11 cellular contexts compared by ENCODE assay signal in the genomic region with DNA sequence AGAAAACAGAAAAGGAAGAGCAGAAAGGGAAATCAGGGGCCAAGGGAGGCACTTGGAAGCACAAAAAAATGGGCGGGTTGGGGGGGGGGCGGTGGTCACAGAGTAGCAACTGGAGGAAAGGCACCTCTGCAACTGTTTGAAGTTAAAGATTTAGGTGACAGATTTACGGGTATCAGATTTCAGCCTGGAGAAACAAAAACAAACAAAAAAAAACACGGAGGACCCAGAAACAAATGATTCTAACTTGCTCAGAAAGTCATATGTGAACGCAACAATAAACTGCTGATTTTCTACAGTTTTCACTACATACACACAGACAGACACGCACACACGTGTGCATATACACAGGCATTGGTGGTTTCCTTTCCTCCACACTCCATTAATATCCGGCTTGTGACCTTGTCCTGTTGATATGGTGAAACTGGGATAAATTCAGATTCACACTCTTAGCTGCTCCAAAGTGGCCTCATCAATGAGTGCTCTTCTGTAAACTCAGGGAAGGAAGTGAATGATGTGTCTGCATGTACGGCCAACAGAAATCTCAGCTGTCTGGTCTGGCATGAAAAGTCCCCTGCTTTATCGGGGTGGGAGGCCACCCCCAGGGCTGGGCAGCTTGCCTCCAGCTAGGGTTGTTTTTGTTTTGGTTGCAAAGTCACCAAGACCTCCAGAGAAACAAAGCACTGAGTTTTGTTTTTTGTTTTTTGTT. TPM values are rescaled to one million over a fixed set of nuclear protein-coding genes. Genes with fewer than 3 reads are reported as not detected.
A peak's percentile ranks its signal among the peaks of the same experiment; 100 is the strongest.
DNase-seq lines count a peak whose midpoint lies in the region; ATAC-seq and TF ChIP-seq lines count a peak whose summit lies in the region.
"Had no signal": no experiment of that assay in that cellular context is flagged by ENCODE, and none has a peak within 500 bp of the region (broad histone marks: within the 10 kb centered on the region; RNA-seq: fewer than 3 reads in every experiment).

No MANE protein-coding gene starts in this region.

- no peak overlapping the region for H3K4me3 Mint-ChIP-seq in progenitor cell of endocrine pancreas (ENCODE audit: low read depth)
- H3K4me3 Mint-ChIP-seq: activated naive CD8-positive, alpha-beta T cell treated with anti-CD3 and anti-CD28 coated beads, Interleukin-2, amount 10 ng/mL, durations not matched to agents 7 days and 5 days had no signal

- H3K9me3 ChIP-seq in breast epithelium (no peaks in the 10 kb centered on the region), mammary epithelial cell (replicated peaks; ENCODE audit: insufficient read depth, low read length) (no peaks in the 10 kb centered on the region), right cardiac atrium (ENCODE audit: control insufficient read depth, low read length) (no peaks in the 10 kb centered on the region), uterus (no peaks in the 10 kb centered on the region)
- H3K9me3 ChIP-seq: SJCRH30 had no signal

- H3K79me2 ChIP-seq in mammary epithelial cell (ENCODE audit: insufficient read depth, low read length): no peaks in the 10 kb centered on the region

- dilution Hi-C loops in mammary epithelial cell (cut with HindIII; ENCODE audit: low sequenced_read_pairs): no loop called here

- peaks cover 10% of the 10 kb centered on the region for H3K9me3 Mint-ChIP-seq in progenitor cell of endocrine pancreas (ENCODE audit: low read depth)
- H3K9me3 Mint-ChIP-seq: activated naive CD8-positive, alpha-beta T cell treated with anti-CD3 and anti-CD28 coated beads, Interleukin-2, amount 10 ng/mL, durations not matched to agents 7 days and 5 days had no signal

- no peaks in the 10 kb centered on the region for H4K20me1 ChIP-seq in mammary epithelial cell (ENCODE audit: insufficient read depth, low read length)

- no peaks in the 10 kb centered on the region for H3K27me3 Mint-ChIP-seq in progenitor cell of endocrine pancreas
- H3K27me3 Mint-ChIP-seq: activated naive CD8-positive, alpha-beta T cell treated with anti-CD3 and anti-CD28 coated beads, Interleukin-2, amount 10 ng/mL, durations not matched to agents 7 days and 5 days had no signal

- H2AFZ ChIP-seq in mammary epithelial cell (ENCODE audit: low read depth, low read length): no peak overlapping the region

- no peak overlapping the region for H3K9ac ChIP-seq in mammary epithelial cell (ENCODE audit: insufficient read depth, low read length)

- H3K4me2 ChIP-seq in mammary epithelial cell (ENCODE audit: insufficient read depth, low read depth, low read length): no peak overlapping the region
- H3K4me2 ChIP-seq: smooth muscle cell had no signal

- no peak for TF ChIP-seq CTCF in breast epithelium (IDR thresholded peaks at IDR 0.05)
- TF ChIP-seq CTCF in mammary epithelial cell (conservative IDR thresholded peaks at IDR 0.05 in 1 of 2, IDR thresholded peaks at IDR 0.05 in 1 of 2; ENCODE audit: extremely low read depth in 1 of 2, insufficient read depth in 1 of 2, low read depth in 1 of 2, low read length in 2 of 2): no peak
- no peak for TF ChIP-seq CTCF in HL-60 (IDR thresholded peaks at IDR 0.05; ENCODE audit: insufficient read depth, low read length)
- no peak for TF ChIP-seq CTCF in uterus (IDR thresholded peaks at IDR 0.05)
- no peak for TF ChIP-seq CTCF in progenitor cell of endocrine pancreas (IDR thresholded peaks at IDR 0.05; ENCODE audit: unreplicated experiment)

- H3K4me1 Mint-ChIP-seq in progenitor cell of endocrine pancreas (ENCODE audit: low read depth): peaks cover 9% of the 10 kb centered on the region

- no peak overlapping the region for H3K27ac Mint-ChIP-seq in progenitor cell of endocrine pancreas

- CTCF ChIA-PET in mammary epithelial cell (lab: Charles Lee; ENCODE audit: low non-redundant PET): no interaction called here

- H3K27me3 ChIP-seq in breast epithelium (peaks cover 0 to 35% of the 10 kb centered on the region in 2 donors), mammary epithelial cell (ENCODE audit: insufficient read depth, low read length) (no peaks in the 10 kb centered on the region), HL-60 (ENCODE audit: insufficient read depth, poor library complexity, severe bottlenecking) (no peaks in the 10 kb centered on the region), right cardiac atrium (ENCODE audit: control insufficient read depth, insufficient read depth) (no peaks in the 10 kb centered on the region), uterus (no peaks in the 10 kb centered on the region)
- H3K27me3 ChIP-seq: SJCRH30 had no signal

- peak; percentile 34 to 52 for ATAC-seq in right cardiac atrium

- H3K36me3 ChIP-seq in breast epithelium (no peaks in the 10 kb centered on the region), mammary epithelial cell (ENCODE audit: insufficient read depth, low read length) (no peaks in the 10 kb centered on the region), uterus (no peaks in the 10 kb centered on the region)
- H3K36me3 ChIP-seq: SJCRH30 had no signal

- intact Hi-C loops in breast epithelium (cut with DNase I; ENCODE audit: low total_unique reads) (no loop called here), mammary epithelial cell (cut with micrococcal nuclease) (no loop called here), right cardiac atrium (cut with DNase I) (no loop called here), uterus (cut with DNase I; ENCODE audit: low total_unique reads) (no loop called here)

- peaks cover 4% of the 10 kb centered on the region for H3K36me3 Mint-ChIP-seq in progenitor cell of endocrine pancreas (ENCODE audit: insufficient read depth)

- no TSS peak for BruUV-seq in mammary epithelial cell (replicated peaks; lab: Mats Ljungman, UMichigan)

- DNase-seq in breast epithelium (ENCODE audit: low spot score in 2 of 2) (no peak), mammary epithelial cell (no peak), HL-60 (ENCODE audit: low read depth in 1 of 2, low spot score in 1 of 2) (no peak), right cardiac atrium (peak in 1 of 3 donors; percentile 64), uterus (no peak), NCI-H2107 treated with DMSO at 0.1 percent for 48 hours (lab: John Stamatoyannopoulos, UW; ENCODE audit: unreplicated experiment) (no peak), HK-2 (ENCODE audit: unreplicated experiment) (no peak), progenitor cell of endocrine pancreas (ENCODE audit: low spot score, unreplicated experiment) (no peak)
- DNase-seq: activated naive CD8-positive, alpha-beta T cell treated with anti-CD3 and anti-CD28 coated beads, Interleukin-2, amount 10 ng/mL, durations not matched to agents 7 days and 5 days; SJCRH30 had no signal

- no peaks in the 10 kb centered on the region for H3K4me1 ChIP-seq in breast epithelium
- no peaks in the 10 kb centered on the region for H3K4me1 ChIP-seq in mammary epithelial cell (ENCODE audit: insufficient read depth, low read length)
- peaks cover 18% of the 10 kb centered on the region for H3K4me1 ChIP-seq in right cardiac atrium (ENCODE audit: control insufficient read depth, insufficient read depth, low read length)
- H3K4me1 ChIP-seq in uterus: no peaks in the 10 kb centered on the region

- WGBS in mammary epithelial cell (ENCODE audit: low coverage, missing lambda C conversion rate): 80% methylated on average over 8 of the region's 10 CpGs
- 37% methylated on average over 10 of the region's 10 CpGs for WGBS in right cardiac atrium

- H3K4me3 ChIP-seq in breast epithelium (no peak overlapping the region), mammary epithelial cell (replicated peaks in 1 of 3; ENCODE audit: insufficient read depth in 1 of 3, low read depth in 2 of 3, low read length in 3 of 3) (no peak overlapping the region), HL-60 (replicated peaks; ENCODE audit: insufficient read depth, low read length) (no peak overlapping the region), right cardiac atrium (ENCODE audit: low read length) (no peak overlapping the region), uterus (no peak overlapping the region)
- H3K4me3 ChIP-seq: SJCRH30, smooth muscle cell had no signal

- H3K27ac ChIP-seq in breast epithelium (peak overlapping the region; percentile 54 to 80), mammary epithelial cell (ENCODE audit: insufficient read depth, low read depth, low read length) (no peak overlapping the region), HL-60 (replicated peaks) (peak overlapping the region; percentile 75), right cardiac atrium (ENCODE audit: low read length) (peak overlapping the region; percentile 89), uterus (peak overlapping the region; percentile 49 to 57)
- H3K27ac ChIP-seq: SJCRH30 had no signal

- in situ Hi-C loops in mammary epithelial cell (cut with MboI; ENCODE audit: low sequenced_read_pairs in 2 of 2): no loop called here

- TF ChIP-seq POLR2A in breast epithelium (IDR thresholded peaks at IDR 0.05) (no peak), uterus (IDR thresholded peaks at IDR 0.05) (no peak)

RNA-seq across cellular contexts. Expression of a gene that starts 54.3 kb away (rescaled TPM):
- total RNA-seq in breast epithelium: 10 to 100 TPM in 2 of 3 donors, 1 to 10 TPM in 1; 7.5 to 81.6 (median 10.8) TPM
- total RNA-seq in mammary epithelial cell: 1 to 10 TPM; 3.0 to 8.8 TPM
- 3.0 TPM for polyA plus RNA-seq in mammary epithelial cell
- polyA minus RNA-seq in mammary epithelial cell: 0.26 TPM
- 10 to 100 TPM; 12.8 to 41.5 (median 16.2) TPM for total RNA-seq in right cardiac atrium
- polyA plus RNA-seq in right cardiac atrium: 10.6 TPM
- total RNA-seq in uterus: 10 to 100 TPM in 2 of 4 donors, 1 to 10 TPM in 2; 7.2 to 32.0 (median 9.1) TPM
- total RNA-seq in progenitor cell of endocrine pancreas: 0.80 and 1.1 TPM in 2 replicates
